Comparison of ENCODE assay signal across 26 cellular contexts in genomic region chr17:78401891-78402290, GRCh38. TPM values are rescaled to one million over a fixed set of nuclear protein-coding genes. Genes with fewer than 3 reads are reported as not detected.
A peak's percentile ranks its signal among the peaks of the same experiment; 100 is the strongest.
DNase-seq lines count a peak whose midpoint lies in the region; ATAC-seq and TF ChIP-seq lines count a peak whose summit lies in the region.
"Had no signal": no experiment of that assay in that cellular context is flagged by ENCODE, and none has a peak within 500 bp of the region (broad histone marks: within the 10 kb centered on the region; RNA-seq: fewer than 3 reads in every experiment).

No MANE protein-coding gene starts in this region.

- peaks cover 11% of the 10 kb centered on the region for H3K79me2 ChIP-seq in trophoblast cell (ENCODE audit: control insufficient read depth, insufficient read depth, low read length, poor library complexity)

- TF ChIP-seq RAD21 in IMR-90 (IDR thresholded peaks at IDR 0.05; ENCODE audit: low read length), result no peak

- H4K5ac ChIP-seq in IMR-90 (ENCODE audit: low read depth, low read length), result no peak overlapping the region

- TF ChIP-seq CTCF in IMR-90 (conservative IDR thresholded peaks at IDR 0.05; ENCODE audit: low read depth, low read length) (no peak), right lobe of liver (IDR thresholded peaks at IDR 0.05) (no peak)

- H2BK5ac ChIP-seq in IMR-90 (ENCODE audit: low read depth, low read length, poor library complexity, severe bottlenecking) (no peak overlapping the region), trophoblast cell (ENCODE audit: low read depth, low read length, poor library complexity) (peak overlapping the region; percentile 55)

- no peak overlapping the region for H3K9ac ChIP-seq in IMR-90 (ENCODE audit: low read depth, low read length)
- H3K9ac ChIP-seq in trophoblast cell (ENCODE audit: low read length), result no peak overlapping the region

- H2AFZ ChIP-seq in IMR-90 (replicated peaks; ENCODE audit: low read length, poor library complexity), result no peak overlapping the region
- H2AFZ ChIP-seq in trophoblast cell (ENCODE audit: insufficient read depth, low read length, poor library complexity), result no peak overlapping the region
- H2AFZ ChIP-seq: hepatocyte had no signal

- in situ Hi-C loops in IMR-90 (cut with MboI; ENCODE audit: low sequenced_read_pairs), result no loop called here

- dilution Hi-C loops in IMR-90 (cut with HindIII; ENCODE audit: low sequenced_read_pairs, unreplicated experiment), result no loop called here

- no peak overlapping the region for H3K56ac ChIP-seq in IMR-90 (ENCODE audit: extremely low read depth, insufficient read depth, low read length)

- peaks cover 32% of the 10 kb centered on the region for H4K20me1 ChIP-seq in IMR-90 (ENCODE audit: insufficient read depth, low read length)

- intact Hi-C loops in IMR-90 (cut with micrococcal nuclease) (no loop called here), right lobe of liver (cut with DNase I) (no loop called here)
- intact Hi-C loops in dendritic cell treated with granulocyte-macrophage colony-stimulating factor and Interleukin-4, amounts not matched to agents 40 ng/mL and 50 ng/mL, for 4 days (cut with micrococcal nuclease), result no loop called here

- H3K18ac ChIP-seq in IMR-90 (ENCODE audit: low read depth, low read length) (no peak overlapping the region), trophoblast cell (ENCODE audit: low read length) (peak overlapping the region; percentile 67)

- H3K14ac ChIP-seq in IMR-90 (replicated peaks; ENCODE audit: low read depth, low read length) (no peak overlapping the region), trophoblast cell (ENCODE audit: low read length) (peak overlapping the region; percentile 65)

- H4K8ac ChIP-seq in IMR-90 (ENCODE audit: low read depth in 2 of 2, low read length in 2 of 2) (peak overlapping the region in 1 of 2 experiments; percentile 4; a peak in 1 of 4 replicates), trophoblast cell (ENCODE audit: low read depth, low read length) (peak overlapping the region; percentile 52)

- H3K23ac ChIP-seq in IMR-90 (ENCODE audit: low read depth, low read length) (no peak overlapping the region), trophoblast cell (ENCODE audit: low read length) (no peak overlapping the region)

- H3K27ac ChIP-seq in IMR-90 (ENCODE audit: insufficient read depth, low read length) (no peak overlapping the region), trophoblast cell (ENCODE audit: low read depth, low read length) (peak overlapping the region; percentile 86), right lobe of liver (no peak overlapping the region)
- H3K27ac ChIP-seq: A549, foreskin keratinocyte, hepatocyte, VCaP had no signal

- TF ChIP-seq POLR2A in IMR-90 (IDR thresholded peaks at IDR 0.05; ENCODE audit: low read depth, low read length) (no peak), right lobe of liver (IDR thresholded peaks at IDR 0.05) (no peak)

- POLR2A ChIA-PET in IMR-90 (lab: Charles Lee; ENCODE audit: unreplicated experiment), result interaction anchor here (0.7 kb wide), 1 partner anchor 21 kb away, joined by 4 read pairs; no protein-coding TSS in a partner anchor

- H3K4me2 ChIP-seq in IMR-90 (ENCODE audit: low read depth, low read length), result no peak overlapping the region
- H3K4me2 ChIP-seq in trophoblast cell (ENCODE audit: low read length), result peak overlapping the region; percentile 21
- H3K4me2 ChIP-seq: A549, hepatocyte had no signal

- no peak overlapping the region for H4K91ac ChIP-seq in IMR-90 (ENCODE audit: insufficient read depth, low read depth, low read length)
- H4K91ac ChIP-seq in trophoblast cell (ENCODE audit: low read depth, low read length), result peak overlapping the region; percentile 68

- H3K4me1 ChIP-seq in IMR-90 (ENCODE audit: control insufficient read depth, insufficient read depth, low read length), result peaks cover 8% of the 10 kb centered on the region; the same call in 1 of the 2 replicates
- H3K4me1 ChIP-seq in trophoblast cell (ENCODE audit: control insufficient read depth in 1 of 2, insufficient read depth in 2 of 2, low read length in 2 of 2), result peaks cover 41 to 43% of the 10 kb centered on the region in 2 experiments
- peaks cover 0 to 15% (median 3%) of the 10 kb centered on the region in 4 donors for H3K4me1 ChIP-seq in right lobe of liver
- H3K4me1 ChIP-seq: A549, foreskin keratinocyte had no signal

- no peaks in the 10 kb centered on the region for H3K4me1 Mint-ChIP-seq in activated T-cell treated with anti-CD3 and anti-CD28 coated beads, Interleukin-2, amount 50 U/mL, for 72 hours (ENCODE audit: low read depth)
- peaks cover 42% of the 10 kb centered on the region for H3K4me1 Mint-ChIP-seq in dendritic cell treated with granulocyte-macrophage colony-stimulating factor and Interleukin-4, amounts not matched to agents 40 ng/mL and 50 ng/mL, for 4 days (ENCODE audit: low read depth)

- no peak overlapping the region for H4K12ac ChIP-seq in trophoblast cell (ENCODE audit: low read depth, low read length)

- H3K27ac Mint-ChIP-seq in activated T-cell treated with anti-CD3 and anti-CD28 coated beads, Interleukin-2, amount 50 U/mL, for 72 hours, result peak overlapping the region; percentile 20
- H3K27ac Mint-ChIP-seq in dendritic cell treated with granulocyte-macrophage colony-stimulating factor and Interleukin-4, amounts not matched to agents 40 ng/mL and 50 ng/mL, for 4 days, result peak overlapping the region; percentile 56
- H3K27ac Mint-ChIP-seq: nephron; T-helper 2 cell treated with Interferon-gamma antibody and Interleukin-4, amounts not matched to agents 5 μg/mL and 100 μg/mL, for 36 hours had no signal

- H2BK20ac ChIP-seq in IMR-90 (ENCODE audit: low read depth, low read length), result peak overlapping the region; percentile 45; the same call in 1 of the 2 replicates

- H3K4ac ChIP-seq in IMR-90 (ENCODE audit: low read depth, low read length) (peak overlapping the region; percentile 35; the same call in 1 of the 2 replicates), trophoblast cell (ENCODE audit: low read depth, low read length) (peak overlapping the region; percentile 77)

- H3K27me3 Mint-ChIP-seq in activated T-cell treated with anti-CD3 and anti-CD28 coated beads, Interleukin-2, amount 50 U/mL, for 72 hours (ENCODE audit: low read depth), result no peaks in the 10 kb centered on the region
- H3K27me3 Mint-ChIP-seq in dendritic cell treated with granulocyte-macrophage colony-stimulating factor and Interleukin-4, amounts not matched to agents 40 ng/mL and 50 ng/mL, for 4 days, result no peaks in the 10 kb centered on the region

- no peaks in the 10 kb centered on the region for H3K9me3 Mint-ChIP-seq in activated T-cell treated with anti-CD3 and anti-CD28 coated beads, Interleukin-2, amount 50 U/mL, for 72 hours
- no peaks in the 10 kb centered on the region for H3K9me3 Mint-ChIP-seq in dendritic cell treated with granulocyte-macrophage colony-stimulating factor and Interleukin-4, amounts not matched to agents 40 ng/mL and 50 ng/mL, for 4 days
- H3K9me3 Mint-ChIP-seq: nephron; T-helper 2 cell treated with Interferon-gamma antibody and Interleukin-4, amounts not matched to agents 5 μg/mL and 100 μg/mL, for 36 hours had no signal

- H3K36me3 ChIP-seq in IMR-90 (ENCODE audit: control insufficient read depth, insufficient read depth, low read length) (peaks cover 81% of the 10 kb centered on the region), trophoblast cell (ENCODE audit: control insufficient read depth in 1 of 2, insufficient read depth in 2 of 2, low read length in 2 of 2) (peaks cover 79 to 81% of the 10 kb centered on the region in 2 experiments), right lobe of liver (peaks cover 0 to 58% (median 26%) of the 10 kb centered on the region in 4 donors)

- no peak overlapping the region for H3K4me3 ChIP-seq in IMR-90 (ENCODE audit: insufficient read depth, low read depth, low read length)
- H3K4me3 ChIP-seq in trophoblast cell (ENCODE audit: low read depth, low read length), result no peak overlapping the region
- H3K4me3 ChIP-seq in right lobe of liver, result no peak overlapping the region
- H3K4me3 ChIP-seq: A549, hepatocyte, K562, MG63 had no signal

- no peak for DNase-seq in activated T-cell treated with anti-CD3 and anti-CD28 coated beads, Interleukin-2, amount 50 U/mL, for 72 hours
- DNase-seq in activated T-cell treated with anti-CD3 and anti-CD28 coated beads for 4 hours (no peak), IMR-90 (no peak), trophoblast cell (no peak), right lobe of liver (no peak), NCI-H345 (lab: John Stamatoyannopoulos, UW) (no peak)
- DNase-seq: activated gamma-delta T cell; amniotic stem cell; DMS153; effector memory CD4-positive, alpha-beta T cell; GOT3; MG63; midbrain; NCI-H2171 treated with DMSO at 0.1 percent for 48 hours; NCI-H526 had no signal

- H3K79me1 ChIP-seq in IMR-90 (ENCODE audit: low read depth in 1 of 2, low read length in 2 of 2), result peaks cover 34 to 86% of the 10 kb centered on the region in 2 experiments
- peaks cover 29% of the 10 kb centered on the region for H3K79me1 ChIP-seq in trophoblast cell (ENCODE audit: low read length)

- H3K9me3 ChIP-seq in IMR-90 (ENCODE audit: control insufficient read depth, insufficient read depth, low read length), result no peaks in the 10 kb centered on the region
- peaks cover 3% of the 10 kb centered on the region for H3K9me3 ChIP-seq in trophoblast cell (ENCODE audit: insufficient read depth, low read depth, low read length)
- H3K9me3 ChIP-seq in right lobe of liver, result no peaks in the 10 kb centered on the region
- H3K9me3 ChIP-seq: A549, MG63 had no signal

- no peaks in the 10 kb centered on the region for H3K27me3 ChIP-seq in IMR-90 (ENCODE audit: control insufficient read depth, insufficient read depth, low read length)
- no peaks in the 10 kb centered on the region for H3K27me3 ChIP-seq in trophoblast cell (ENCODE audit: insufficient read depth, low read length)
- no peaks in the 10 kb centered on the region for H3K27me3 ChIP-seq in right lobe of liver
- H3K27me3 ChIP-seq: foreskin keratinocyte, hepatocyte, MG63 had no signal

- H3K36me3 Mint-ChIP-seq in activated T-cell treated with anti-CD3 and anti-CD28 coated beads, Interleukin-2, amount 50 U/mL, for 72 hours (ENCODE audit: insufficient read depth in 2 of 2), result peaks cover 19 to 36% of the 10 kb centered on the region in 2 donors
- H3K36me3 Mint-ChIP-seq in dendritic cell treated with granulocyte-macrophage colony-stimulating factor and Interleukin-4, amounts not matched to agents 40 ng/mL and 50 ng/mL, for 4 days (ENCODE audit: low read depth), result peaks cover 100% of the 10 kb centered on the region

- BruUV-seq in IMR-90 (replicated peaks; lab: Mats Ljungman, UMichigan), result no TSS peak

- H3K9me1 ChIP-seq in IMR-90 (ENCODE audit: insufficient read depth, low read length), result peaks cover 27% of the 10 kb centered on the region

- peak overlapping the region; percentile 33 for H2BK12ac ChIP-seq in trophoblast cell (ENCODE audit: low read length)

- H2AK9ac ChIP-seq in IMR-90 (replicated peaks; ENCODE audit: low read depth, low read length, poor library complexity), result no peak overlapping the region

- no peak overlapping the region for H3K4me3 Mint-ChIP-seq in activated T-cell treated with anti-CD3 and anti-CD28 coated beads, Interleukin-2, amount 50 U/mL, for 72 hours
- no peak overlapping the region for H3K4me3 Mint-ChIP-seq in dendritic cell treated with granulocyte-macrophage colony-stimulating factor and Interleukin-4, amounts not matched to agents 40 ng/mL and 50 ng/mL, for 4 days
- H3K4me3 Mint-ChIP-seq: nephron; T-helper 2 cell treated with Interferon-gamma antibody and Interleukin-4, amounts not matched to agents 5 μg/mL and 100 μg/mL, for 36 hours had no signal

- CTCF ChIA-PET in IMR-90 (lab: Yijun Ruan, JAX), result no interaction called here

- H2AK5ac ChIP-seq in IMR-90 (ENCODE audit: low read depth, low read length) (no peak overlapping the region; the same call in 1 of the 2 replicates), trophoblast cell (ENCODE audit: low read length) (peak overlapping the region; percentile 16)

- WGBS in IMR-90 (ENCODE audit: extremely low coverage in 2 of 2, insufficient read length in 1 of 2), 2 experiments, result 100% methylated on average over 4 of the region's 8 CpGs; no CpG with 5 or more reads in 1 of the 2 experiments
- WGBS in trophoblast cell (ENCODE audit: extremely low coverage, insufficient coverage, insufficient read length), result no CpG with 5 or more reads among the region's 8 CpGs
- WGBS in right lobe of liver (ENCODE audit: insufficient coverage, low coverage, low lambda C conversion rate, missing lambda C conversion rate), result no CpG with 5 or more reads among the region's 8 CpGs

- no peak overlapping the region for H2BK15ac ChIP-seq in IMR-90 (ENCODE audit: low read depth, low read length)

- no peak for ATAC-seq in activated T-cell treated with anti-CD3 and anti-CD28 coated beads, Interleukin-2, amount 50 U/mL, for 72 hours (replicated peaks in 1 of 2)
- ATAC-seq in IMR-90 (ENCODE audit: low read depth) (no peak), right lobe of liver (no peak), GM19455 (IDR thresholded peaks at IDR 0.05; ENCODE audit: unreplicated experiment) (no peak)
- ATAC-seq: esophagus mucosa, K562, left lobe of liver had no signal

- H2BK120ac ChIP-seq in IMR-90 (ENCODE audit: low read depth, low read length), result no peak overlapping the region
- H2BK120ac ChIP-seq in trophoblast cell (ENCODE audit: insufficient read depth, low read length, poor library complexity), result peak overlapping the region; percentile 39

RNA-seq across cellular contexts. Expression of gene PGS1, which starts 23.4 kb away (rescaled TPM):
- total RNA-seq in activated T-cell treated with anti-CD3 and anti-CD28 coated beads, Interleukin-2, amount 50 U/mL, for 72 hours, result 100 to 1,000 TPM in 1 of 2 donors, 10 to 100 TPM in 1; 81.6 to 101 TPM
- total RNA-seq in IMR-90 (2012; rRNA removed) (14.4 and 18.5 TPM in 2 replicates), right lobe of liver (10 to 100 TPM in 5 of 6 experiments, 1 to 10 TPM in 1; 8.8 to 17.5 (median 13.4) TPM)
- polyA plus RNA-seq in IMR-90 (2012; rRNA removed), result 35.5 and 43.2 TPM in 2 replicates
- 26.3 and 45.8 TPM in 2 replicates for polyA plus RNA-seq in IMR-90 (2012; cell fraction: cytosol; rRNA removed)
- 189 and 191 TPM in 2 replicates for polyA plus RNA-seq in IMR-90 (2012; cell fraction: nucleus; rRNA removed; ENCODE audit: low replicate concordance)
- 23.9 and 26.5 TPM in 2 replicates for polyA plus RNA-seq in trophoblast cell (2013)

RNA-seq across cellular contexts. Expression of gene SOCS3, which starts 42.0 kb away (rescaled TPM):
- 100 to 1,000 TPM; 164 to 212 TPM for total RNA-seq in activated T-cell treated with anti-CD3 and anti-CD28 coated beads, Interleukin-2, amount 50 U/mL, for 72 hours
- total RNA-seq in IMR-90 (2012; rRNA removed), result 19.7 and 19.9 TPM in 2 replicates
- 18.3 and 19.2 TPM in 2 replicates for polyA plus RNA-seq in IMR-90 (2012; rRNA removed)
- 29.0 and 102 TPM in 2 replicates for polyA plus RNA-seq in IMR-90 (2012; cell fraction: cytosol; rRNA removed)
- 163 and 202 TPM in 2 replicates for polyA plus RNA-seq in IMR-90 (2012; cell fraction: nucleus; rRNA removed; ENCODE audit: low replicate concordance)
- polyA plus RNA-seq in trophoblast cell (2013), result 33.2 and 33.8 TPM in 2 replicates
- 10 to 100 TPM in 4 of 6 experiments, 1 to 10 TPM in 2; 1.2 to 87.3 (median 24.1) TPM for total RNA-seq in right lobe of liver
